Comparison of ENCODE assay signal across 11 cellular contexts in genomic region chr1:206816390-206817287, GRCh38. TPM values are rescaled to one million over a fixed set of nuclear protein-coding genes. Genes with fewer than 3 reads are reported as not detected.
DNase-seq lines count a peak whose midpoint lies in the region; ATAC-seq and TF ChIP-seq lines count a peak whose summit lies in the region.
"Had no signal": no experiment of that assay in that cellular context is flagged by ENCODE, and none has a peak within 500 bp of the region (broad histone marks: within the 10 kb centered on the region; RNA-seq: fewer than 3 reads in every experiment).

No MANE protein-coding gene starts in this region.

- H3K27me3 Mint-ChIP-seq in Calu3 (ENCODE audit: unreplicated experiment) = peaks cover 67% of the 10 kb centered on the region

- peak; percentile 48 for DNase-seq in stimulated activated CD4-positive, alpha-beta T cell treated with anti-CD3 and anti-CD28 coated beads, Interleukin-4, amount 100 ng/mL, for 24 hours
- no peak for DNase-seq in stimulated activated CD4-positive, alpha-beta T cell treated with anti-CD3 and anti-CD28 coated beads, Interleukin-2, amount 100 ng/mL, for 48 hours
- DNase-seq in amniotic epithelial cell (ENCODE audit: low read depth) (peak; percentile 52), NCI-H1694 (lab: John Stamatoyannopoulos, UW) (no peak), DMS79 (lab: John Stamatoyannopoulos, UW) (no peak), anterior cingulate cortex (lab: John Stamatoyannopoulos, UW) (no peak), Calu3 (no peak)

- H3K4me3 Mint-ChIP-seq in Calu3 (ENCODE audit: low read depth, unreplicated experiment) = no peak overlapping the region

- peaks cover 5% of the 10 kb centered on the region for H3K9me3 Mint-ChIP-seq in Calu3 (ENCODE audit: low read depth, unreplicated experiment)

- intact Hi-C loops in Calu3 (cut with micrococcal nuclease; ENCODE audit: unreplicated experiment) = no loop called here

- no peaks in the 10 kb centered on the region for H3K4me1 Mint-ChIP-seq in Calu3 (ENCODE audit: low read depth, unreplicated experiment)

- peak; percentile 63 for ATAC-seq in HG03280 (IDR thresholded peaks at IDR 0.05; ENCODE audit: unreplicated experiment)

- CTCF ChIA-PET in Calu3 (lab: Charles Lee) = interaction anchor here (0.6 kb wide), 1 partner anchor 165 kb away, joined by 4 read pairs; no protein-coding TSS in a partner anchor

- TF ChIP-seq CTCF in Calu3 (IDR thresholded peaks at IDR 0.05; ENCODE audit: unreplicated experiment) = no peak

- H3K27ac Mint-ChIP-seq in Calu3 (ENCODE audit: unreplicated experiment) = no peak overlapping the region

- H3K36me3 Mint-ChIP-seq in Calu3 (ENCODE audit: insufficient read depth, unreplicated experiment) = no peaks in the 10 kb centered on the region

- BruUV-seq in Calu3 (replicated peaks; lab: Mats Ljungman, UMichigan) = no TSS peak

RNA-seq across cellular contexts. Expression of gene IL10, which starts 44.3 kb away (rescaled TPM):
- total RNA-seq in Calu3 (2022) = not detected in 2 replicates
- total RNA-seq: Daoy, LHCN-M2 had no signal

RNA-seq across cellular contexts. Expression of gene IL19, which starts 46.1 kb away (rescaled TPM):
- total RNA-seq in Calu3 (2022) = not detected in 2 replicates
- total RNA-seq: Daoy, LHCN-M2, vagina had no signal

RNA-seq across cellular contexts. Expression of gene IL20, which starts 48.8 kb away (rescaled TPM):
- not detected in 2 replicates for total RNA-seq in Calu3 (2022)
- total RNA-seq: Daoy, LHCN-M2, vagina had no signal

Comparison
In these comparisons a context has a peak if more than half of its experiments do, and no peak if none do; other contexts are left out.
1. DNase-seq: peak in stimulated activated CD4-positive, alpha-beta T cell treated with anti-CD3 and anti-CD28 coated beads, Interleukin-4, amount 100 ng/mL, for 24 hours (single experiment) and amniotic epithelial cell (single experiment); none in stimulated activated CD4-positive, alpha-beta T cell treated with anti-CD3 and anti-CD28 coated beads, Interleukin-2, amount 100 ng/mL, for 48 hours (0 of 2), NCI-H1694 (single experiment), DMS79 (single experiment), anterior cingulate cortex (0 of 58) and Calu3 (single experiment).